In genomic region chr14:32043624-32044023, GRCh38 we compare ENCODE assay signal across 2 cellular contexts.
TF ChIP-seq lines count a peak whose summit lies in the region.

No MANE protein-coding gene starts in this region.

TF ChIP-seq in HepG2, 621 proteins besides CTCF, POLR2A, EP300 and RAD21:
- TF ChIP-seq FOSL2 (CRISPR knock-in tag; IDR thresholded peaks at IDR 0.05) (no peak), STAG1 (CRISPR knock-in tag; IDR thresholded peaks at IDR 0.05) (no peak), ZNF761 (CRISPR knock-in tag; conservative IDR thresholded peaks at IDR 0.05) (no peak), KMT2B (CRISPR knock-in tag; IDR thresholded peaks at IDR 0.05) (no peak), LCORL (IDR thresholded peaks at IDR 0.05) (no peak), LCORL (CRISPR knock-in tag; IDR thresholded peaks at IDR 0.05) (no peak), RARG (CRISPR knock-in tag; IDR thresholded peaks at IDR 0.05; ENCODE audit: low read depth) (no peak), PCBP1 (IDR thresholded peaks at IDR 0.05; ENCODE audit: borderline replicate concordance, low read depth, low read length) (no peak), ZNF598 (CRISPR knock-in tag; IDR thresholded peaks at IDR 0.05; ENCODE audit: borderline replicate concordance) (no peak), REST (IDR thresholded peaks at IDR 0.05; ENCODE audit: borderline replicate concordance in 1 of 2, low read depth in 1 of 2, low read length in 2 of 2) (no peak), ONECUT2 (CRISPR knock-in tag; IDR thresholded peaks at IDR 0.05) (no peak), YEATS4 (CRISPR knock-in tag; IDR thresholded peaks at IDR 0.05; ENCODE audit: borderline replicate concordance) (no peak), GATA4 (IDR thresholded peaks at IDR 0.05; ENCODE audit: borderline replicate concordance, low read depth) (no peak), KLF12 (CRISPR knock-in tag; IDR thresholded peaks at IDR 0.05; ENCODE audit: borderline replicate concordance) (no peak)
- TF ChIP-seq, protein P1, sequence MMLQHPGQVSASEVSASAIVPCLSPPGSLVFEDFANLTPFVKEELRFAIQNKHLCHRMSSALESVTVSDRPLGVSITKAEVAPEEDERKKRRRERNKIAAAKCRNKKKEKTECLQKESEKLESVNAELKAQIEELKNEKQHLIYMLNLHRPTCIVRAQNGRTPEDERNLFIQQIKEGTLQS (CRISPR knock-in tag; IDR thresholded peaks at IDR 0.05), result no peak
- TF ChIP-seq, protein P2, sequence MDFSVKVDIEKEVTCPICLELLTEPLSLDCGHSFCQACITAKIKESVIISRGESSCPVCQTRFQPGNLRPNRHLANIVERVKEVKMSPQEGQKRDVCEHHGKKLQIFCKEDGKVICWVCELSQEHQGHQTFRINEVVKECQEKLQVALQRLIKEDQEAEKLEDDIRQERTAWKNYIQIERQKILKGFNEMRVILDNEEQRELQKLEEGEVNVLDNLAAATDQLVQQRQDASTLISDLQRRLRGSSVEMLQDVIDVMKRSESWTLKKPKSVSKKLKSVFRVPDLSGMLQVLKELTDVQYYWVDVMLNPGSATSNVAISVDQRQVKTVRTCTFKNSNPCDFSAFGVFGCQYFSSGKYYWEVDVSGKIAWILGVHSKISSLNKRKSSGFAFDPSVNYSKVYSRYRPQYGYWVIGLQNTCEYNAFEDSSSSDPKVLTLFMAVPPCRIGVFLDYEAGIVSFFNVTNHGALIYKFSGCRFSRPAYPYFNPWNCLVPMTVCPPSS (IDR thresholded peaks at IDR 0.05), result no peak
TF ChIP-seq in HepG2: peak in this region for 0.

TF ChIP-seq in SK-N-SH, 30 proteins besides CTCF, POLR2A, EP300 and RAD21:
- TF ChIP-seq RCOR1 (IDR thresholded peaks at IDR 0.05; ENCODE audit: low read length), result no peak
- no peak for TF ChIP-seq MXI1 (IDR thresholded peaks at IDR 0.05; ENCODE audit: low read depth, low read length)
- TF ChIP-seq JUND (IDR thresholded peaks at IDR 0.05), result no peak
- TF ChIP-seq YY1 (IDR thresholded peaks at IDR 0.05; ENCODE audit: low read depth), result no peak
